Comparison of ENCODE assay signal across 11 cellular contexts in the genomic region with DNA sequence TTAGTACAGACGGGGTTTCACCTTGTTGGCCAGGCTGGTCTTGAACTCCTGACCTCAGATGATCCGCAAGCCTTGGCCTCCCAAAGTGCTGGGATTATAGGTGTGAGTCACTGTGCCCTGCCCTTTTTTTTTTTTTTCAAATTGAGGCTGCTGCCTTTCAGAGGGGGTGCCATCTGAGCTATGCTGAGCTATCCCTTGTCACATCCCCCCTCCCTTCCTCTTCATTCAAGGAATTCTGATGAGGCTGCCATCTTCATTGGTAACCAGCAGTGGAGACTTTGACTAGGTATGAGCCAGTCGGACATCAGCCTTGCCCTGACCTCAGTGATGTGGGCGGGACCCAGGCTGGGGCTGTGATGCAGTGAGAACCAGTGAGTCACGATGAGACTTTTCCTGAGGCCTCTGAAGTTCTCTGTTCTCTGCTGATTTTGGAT. TPM values are rescaled to one million over a fixed set of nuclear protein-coding genes. Genes with fewer than 3 reads are reported as not detected.
DNase-seq lines count a peak whose midpoint lies in the region; ATAC-seq, FAIRE-seq and TF ChIP-seq lines count a peak whose summit lies in the region.
"Had no signal": no experiment of that assay in that cellular context is flagged by ENCODE, and none has a peak within 500 bp of the region (broad histone marks: within the 10 kb centered on the region; RNA-seq: fewer than 3 reads in every experiment).

No MANE protein-coding gene starts in this region.

- FAIRE-seq in GM12878 (lab: Jason Lieb, UNC) = no peak

- H3K27me3 Mint-ChIP-seq in naive thymus-derived CD8-positive, alpha-beta T cell = peaks cover 0 to 2% (median 0%) of the 10 kb centered on the region in 5 donors
- H3K27me3 Mint-ChIP-seq: memory B cell; stimulated activated naive B cell treated with anti-CD40 and anti-IgM and Interleukin-4, amounts not matched to agents 10 μg/mL and 1 μg/mL and 100 μg/mL, for 72 hours had no signal

- POLR2A ChIA-PET in GM12878 (lab: Charles Lee) = interaction anchor here (0.5 to 0.6 kb wide), 3 partner anchors 10 to 175 kb away, joined by 3 to 6 read pairs (median 3); no protein-coding TSS in a partner anchor
- POLR2A ChIA-PET in naive thymus-derived CD8-positive, alpha-beta T cell (lab: Charles Lee) = no interaction called here

- no peak for TF ChIP-seq RAD21 in GM12878 (IDR thresholded peaks at IDR 0.05; ENCODE audit: insufficient read depth, low read depth, low read length)

- TF ChIP-seq CTCF in GM12878 (IDR thresholded peaks at IDR 0.05 in 2 of 3, conservative IDR thresholded peaks at IDR 0.05 in 1 of 3; ENCODE audit: control insufficient read depth in 2 of 3, extremely low read depth in 1 of 3, insufficient read depth in 1 of 3, low read depth in 3 of 3, low read length in 3 of 3) = no peak

- no peaks in the 10 kb centered on the region for H3K79me2 ChIP-seq in GM12878 (ENCODE audit: control insufficient read depth, insufficient read depth, low read length)

- H3K4me1 Mint-ChIP-seq in naive thymus-derived CD8-positive, alpha-beta T cell = peaks cover 0 to 7% (median 0%) of the 10 kb centered on the region in 4 donors

- no peak for TF ChIP-seq EP300 in GM12878 (IDR thresholded peaks at IDR 0.05; ENCODE audit: borderline replicate concordance in 1 of 2, control insufficient read depth in 1 of 2, low read depth in 2 of 2, low read length in 2 of 2)

- no peaks in the 10 kb centered on the region for H3K27me3 ChIP-seq in GM12878 (replicated peaks in 1 of 2; ENCODE audit: control insufficient read depth in 2 of 2, insufficient read depth in 2 of 2, low read length in 1 of 2)

- no peaks in the 10 kb centered on the region for H3K9me3 Mint-ChIP-seq in naive thymus-derived CD8-positive, alpha-beta T cell

- RAD21 ChIA-PET in GM12878 (lab: Charles Lee; ENCODE audit: unreplicated experiment) = interaction anchor here (1.1 kb wide), 1 partner anchor 186 kb away, joined by 3 read pairs; no protein-coding TSS in a partner anchor

- no peak for TF ChIP-seq POLR2A in GM12878 (IDR thresholded peaks at IDR 0.05; ENCODE audit: low read depth, low read length)

- SMC1A ChIA-PET in GM12878 (lab: Charles Lee; ENCODE audit: uncharacterized antibody, unreplicated experiment) = interaction anchor here (2.0 kb wide), 1 partner anchor 71 kb away, joined by 4 read pairs; no protein-coding TSS in a partner anchor

- no peaks in the 10 kb centered on the region for H3K36me3 ChIP-seq in GM12878 (ENCODE audit: control insufficient read depth in 2 of 2, insufficient read depth in 2 of 2, low read length in 1 of 2)

- H3K27ac ChIP-seq in GM12878 (ENCODE audit: control insufficient read depth, insufficient read depth) = no peak overlapping the region

- CTCF ChIA-PET in GM12878 (lab: Yijun Ruan, JAX) = interaction anchor here (1.9 kb wide), 1 partner anchor 49 kb away, joined by 5 read pairs; no protein-coding TSS in a partner anchor

- no peaks in the 10 kb centered on the region for H3K9me3 ChIP-seq in GM12878 (replicated peaks; ENCODE audit: control insufficient read depth, insufficient read depth, low read length)

- no peaks in the 10 kb centered on the region for H4K20me1 ChIP-seq in GM12878 (ENCODE audit: control insufficient read depth, insufficient read depth)

- DNase-seq in COLO829 (ENCODE audit: low spot score) (peak; percentile 66), M059J (ENCODE audit: low read depth) (peak; percentile 97), GM12878 (ENCODE audit: low read depth, low spot score) (no peak), non-pigmented ciliary epithelial cell (ENCODE audit: low read depth) (peak; percentile 65), mesenteric fat pad (ENCODE audit: low spot score) (no peak), retina (no peak), medulla oblongata (ENCODE audit: extremely low spot score) (no peak)
- DNase-seq in naive thymus-derived CD8-positive, alpha-beta T cell = no peak
- DNase-seq: amygdala; stimulated activated naive B cell treated with anti-CD40 and anti-IgM and Interleukin-4, amounts not matched to agents 10 μg/mL and 1 μg/mL and 100 μg/mL, for 72 hours had no signal

- in situ Hi-C loops in GM12878 (cut with MboI) = loop anchor here (5.0 to 10.0 kb wide), 2 partner anchors 63 to 1305 kb away; no protein-coding TSS in a partner anchor

- no peak overlapping the region for H3K27ac Mint-ChIP-seq in naive thymus-derived CD8-positive, alpha-beta T cell
- H3K27ac Mint-ChIP-seq: memory B cell; stimulated activated naive B cell treated with anti-CD40 and anti-IgM and Interleukin-4, amounts not matched to agents 10 μg/mL and 1 μg/mL and 100 μg/mL, for 72 hours had no signal

- WGBS in GM12878 (ENCODE audit: insufficient coverage, insufficient replicate concordance, low lambda C conversion rate, missing lambda C conversion rate) = 65% methylated on average over 5 of the region's 5 CpGs

- H2AFZ ChIP-seq in GM12878 (ENCODE audit: control insufficient read depth, low read depth, low read length) = no peak overlapping the region; the same call in 1 of the 2 replicates

- H3K4me2 ChIP-seq in GM12878 (ENCODE audit: control insufficient read depth, insufficient read depth) = no peak overlapping the region

- peak; percentile 12; the same call in 1 of the 3 replicates for ATAC-seq in GM12878
- no peak for ATAC-seq in naive thymus-derived CD8-positive, alpha-beta T cell

- no peak overlapping the region for H3K9ac ChIP-seq in GM12878 (ENCODE audit: control insufficient read depth, insufficient read depth, low read length)

- peaks cover 13% of the 10 kb centered on the region for H3K4me1 ChIP-seq in GM12878 (ENCODE audit: control insufficient read depth, insufficient read depth, low read length)

- no peaks in the 10 kb centered on the region for H3K36me3 Mint-ChIP-seq in naive thymus-derived CD8-positive, alpha-beta T cell
- H3K36me3 Mint-ChIP-seq: memory B cell had no signal

- no peak overlapping the region for H3K4me3 Mint-ChIP-seq in naive thymus-derived CD8-positive, alpha-beta T cell
- H3K4me3 Mint-ChIP-seq: memory B cell; stimulated activated naive B cell treated with anti-CD40 and anti-IgM and Interleukin-4, amounts not matched to agents 10 μg/mL and 1 μg/mL and 100 μg/mL, for 72 hours had no signal

- H3K4me3 ChIP-seq in GM12878 = no peak overlapping the region

- no TSS peak for BruUV-seq in GM12878 (replicated peaks; lab: Mats Ljungman, UMichigan)

- intact Hi-C loops in GM12878 (cut with micrococcal nuclease; ENCODE audit: unreplicated experiment) = no loop called here

TF ChIP-seq in GM12878, 131 proteins besides CTCF, POLR2A, EP300 and RAD21 (continues in another document):
- TF ChIP-seq, protein P1, sequence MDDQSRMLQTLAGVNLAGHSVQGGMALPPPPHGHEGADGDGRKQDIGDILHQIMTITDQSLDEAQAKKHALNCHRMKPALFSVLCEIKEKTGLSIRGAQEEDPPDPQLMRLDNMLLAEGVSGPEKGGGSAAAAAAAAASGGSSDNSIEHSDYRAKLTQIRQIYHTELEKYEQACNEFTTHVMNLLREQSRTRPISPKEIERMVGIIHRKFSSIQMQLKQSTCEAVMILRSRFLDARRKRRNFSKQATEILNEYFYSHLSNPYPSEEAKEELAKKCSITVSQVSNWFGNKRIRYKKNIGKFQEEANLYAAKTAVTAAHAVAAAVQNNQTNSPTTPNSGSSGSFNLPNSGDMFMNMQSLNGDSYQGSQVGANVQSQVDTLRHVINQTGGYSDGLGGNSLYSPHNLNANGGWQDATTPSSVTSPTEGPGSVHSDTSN (IDR thresholded peaks at IDR 0.05; ENCODE audit: insufficient replicate concordance, low read depth, low read length) = peak; percentile 24

RNA-seq across cellular contexts. Expression of a gene that starts 24.4 kb away (rescaled TPM):
- 29.9 and 31.7 TPM in 2 replicates for total RNA-seq in M059J (2014; rRNA removed; shearing (Covaris generic))
- 2.2 and 2.8 TPM in 2 replicates for total RNA-seq in GM12878 (2013; cell fraction: nucleolus; rRNA removed)
- total RNA-seq in GM12878 (2014; rRNA removed) = 3.8 and 3.9 TPM in 2 replicates
- total RNA-seq in GM12878 (2014; rRNA removed; fragmentation: Illumina TruSeq; extraction: Trizol) = 2.2 and 2.8 TPM in 2 replicates
- 5.9 and 8.5 TPM in 2 replicates for total RNA-seq in GM12878 (2021)
- 2.5 TPM for polyA plus RNA-seq in GM12878 (2011; ENCODE audit: low read depth)
- polyA plus RNA-seq in GM12878 (2011; rRNA removed) = 5.7 and 9.2 TPM in 2 replicates
- 12.2 and 15.1 TPM in 2 replicates for polyA plus RNA-seq in GM12878 (2011; cell fraction: cytosol; rRNA removed)
- polyA plus RNA-seq in GM12878 (2011; cell fraction: nucleus; rRNA removed) = 11.3 and 11.9 TPM in 2 replicates
- polyA plus RNA-seq in GM12878 (2012) = 4.4 and 5.0 TPM in 2 replicates
- polyA plus RNA-seq in GM12878 (2014; fragmentation: Illumina TruSeq; extraction: Trizol) = 1.4 and 4.0 TPM in 2 replicates
- polyA plus RNA-seq in GM12878 (2014; fragmentation: Nextera tagmentation; extraction: Ambion mirVana) = under 1 TPM; 0.45 to 0.80 TPM
- 4.5 and 4.7 TPM in 2 replicates for polyA plus RNA-seq in GM12878 (2014; rRNA removed)
- 1 to 10 TPM; 9.0 to 9.9 TPM for polyA plus RNA-seq in GM12878 (2016; fragmentation: Nextera tagmentation; extraction: Ambion mirVana)
- 9.6 and 18.9 TPM in 2 replicates for polyA minus RNA-seq in GM12878 (2011; rRNA and poly(A)+ RNA removed)
- 4.7 and 5.8 TPM in 2 replicates for polyA minus RNA-seq in GM12878 (2011; cell fraction: cytosol; rRNA and poly(A)+ RNA removed)
- 2.3 and 4.9 TPM in 2 replicates for polyA minus RNA-seq in GM12878 (2011; cell fraction: nucleus; rRNA and poly(A)+ RNA removed)
- 53.5 TPM for total RNA-seq in mesenteric fat pad
- 1 to 10 TPM; 2.7 to 3.4 TPM for total RNA-seq in naive thymus-derived CD8-positive, alpha-beta T cell
- polyA plus RNA-seq in naive thymus-derived CD8-positive, alpha-beta T cell = under 1 TPM in 2 of 3 donors, not detected in 1; 0.19 to 0.23 TPM

RNA-seq across cellular contexts. Expression of a gene that starts 28.8 kb away (rescaled TPM):
- total RNA-seq in M059J (2014; rRNA removed; shearing (Covaris generic)) = 19.7 and 21.6 TPM in 2 replicates
- total RNA-seq in GM12878 (2013; cell fraction: nucleolus; rRNA removed) = 16.2 and 17.0 TPM in 2 replicates
- 18.4 and 24.3 TPM in 2 replicates for total RNA-seq in GM12878 (2014; rRNA removed)
- 32.6 and 34.9 TPM in 2 replicates for total RNA-seq in GM12878 (2014; rRNA removed; fragmentation: Illumina TruSeq; extraction: Trizol)
- total RNA-seq in GM12878 (2021) = 21.8 and 21.9 TPM in 2 replicates
- polyA plus RNA-seq in GM12878 (2011; ENCODE audit: low read depth) = 12.4 TPM
- 19.7 and 30.8 TPM in 2 replicates for polyA plus RNA-seq in GM12878 (2011; rRNA removed)
- 4.3 and 5.1 TPM in 2 replicates for polyA plus RNA-seq in GM12878 (2011; cell fraction: cytosol; rRNA removed)
- polyA plus RNA-seq in GM12878 (2011; cell fraction: nucleus; rRNA removed) = 5.9 TPM in 2 replicates
- 19.6 and 27.0 TPM in 2 replicates for polyA plus RNA-seq in GM12878 (2012)
- polyA plus RNA-seq in GM12878 (2014; fragmentation: Illumina TruSeq; extraction: Trizol) = 29.3 and 40.1 TPM in 2 replicates
- 10 to 100 TPM; 49.0 to 51.8 TPM for polyA plus RNA-seq in GM12878 (2014; fragmentation: Nextera tagmentation; extraction: Ambion mirVana)
- 16.8 and 18.5 TPM in 2 replicates for polyA plus RNA-seq in GM12878 (2014; rRNA removed)
- 10 to 100 TPM; 69.8 to 72.6 TPM for polyA plus RNA-seq in GM12878 (2016; fragmentation: Nextera tagmentation; extraction: Ambion mirVana)
- 5.1 and 10.2 TPM in 2 replicates for polyA minus RNA-seq in GM12878 (2011; rRNA and poly(A)+ RNA removed)
- 4.2 and 4.9 TPM in 2 replicates for polyA minus RNA-seq in GM12878 (2011; cell fraction: cytosol; rRNA and poly(A)+ RNA removed)
- polyA minus RNA-seq in GM12878 (2011; cell fraction: nucleus; rRNA and poly(A)+ RNA removed) = 4.1 and 7.7 TPM in 2 replicates
- total RNA-seq in mesenteric fat pad = 6.8 TPM
- 1 to 10 TPM; 5.7 to 6.8 TPM for total RNA-seq in naive thymus-derived CD8-positive, alpha-beta T cell
- 1 to 10 TPM; 4.9 to 8.5 (median 5.7) TPM for polyA plus RNA-seq in naive thymus-derived CD8-positive, alpha-beta T cell

Comparison
In these comparisons a context has a peak if more than half of its experiments do, and no peak if none do; other contexts are left out.
1. DNase-seq: peak in COLO829 (single experiment), M059J (single experiment) and non-pigmented ciliary epithelial cell (single experiment); none in GM12878 (single experiment), mesenteric fat pad (single experiment), retina (single experiment), naive thymus-derived CD8-positive, alpha-beta T cell (0 of 10) and medulla oblongata (single experiment).